ENCODE assay signal across 19 cellular contexts in genomic region chr3:135147657-135148056, GRCh38.
"Had no signal": no experiment of that assay in that cellular context is flagged by ENCODE, and none has a peak within 500 bp of the region (broad histone marks: within the 10 kb centered on the region; RNA-seq: fewer than 3 reads in every experiment).

No MANE protein-coding gene starts in this region.

- H3K4me3 ChIP-seq: cardiac muscle cell, lung, tibial nerve had no signal

- H3K27ac ChIP-seq: cardiac muscle cell, tibial nerve had no signal

- DNase-seq: activated CD4-positive, alpha-beta T cell treated with anti-CD3 and anti-CD28 coated beads for 4 hours; activated CD4-positive, alpha-beta T cell treated with anti-CD3 and anti-CD28 coated beads, Interleukin-2, amount 50 U/mL, for 48 hours; activated CD4-positive, CD25-positive, alpha-beta regulatory T cell; activated CD8-positive, alpha-beta memory T cell treated with anti-CD3 and anti-CD28 coated beads, Interleukin-2, amount 50 U/mL, for 48 hours; activated naive CD4-positive, alpha-beta T cell; activated T-cell treated with anti-CD3 and anti-CD28 coated beads, Interleukin-2, amount 50 U/mL, for 4 hours; amniotic stem cell; effector memory CD4-positive, alpha-beta T cell; foreskin melanocyte; glutamatergic neuron; naive thymus-derived CD4-positive, alpha-beta T cell; occipital lobe; stimulated activated CD4-positive, alpha-beta T cell treated with anti-CD3 and anti-CD28 coated beads, Interleukin-4, amount 100 ng/mL, for 24 hours; stimulated activated naive CD8-positive, alpha-beta T cell treated with anti-CD3 and anti-CD28 coated beads, Interleukin-15, Interleukin-2, amounts not matched to agents 100 U/mL and 50 U/mL, for 24 hours; T-helper 17 cell had no signal

- H3K9me3 ChIP-seq: tibial nerve had no signal

- H3K36me3 ChIP-seq: cardiac muscle cell, tibial nerve had no signal

- ATAC-seq: activated T-cell treated with anti-CD3 and anti-CD28 coated beads, Interleukin-2, amount 50 U/mL, for 4 hours; esophagus mucosa; naive thymus-derived CD4-positive, alpha-beta T cell; stimulated activated naive CD8-positive, alpha-beta T cell treated with anti-CD3 and anti-CD28 coated beads, Interleukin-15, Interleukin-2, amounts not matched to agents 100 U/mL and 50 U/mL, for 24 hours; T-helper 17 cell had no signal

- H3K4me1 ChIP-seq: tibial nerve had no signal

- H3K27me3 ChIP-seq: tibial nerve had no signal
